In genomic region chr20:14220986-14221385, GRCh38 we compare ENCODE assay signal across 25 cellular contexts.
"Had no signal": no experiment of that assay in that cellular context is flagged by ENCODE, and none has a peak within 500 bp of the region (broad histone marks: within the 10 kb centered on the region; RNA-seq: fewer than 3 reads in every experiment).

No MANE protein-coding gene starts in this region.

- H3K9me3 Mint-ChIP-seq: activated T-cell treated with anti-CD3 and anti-CD28 coated beads, Interleukin-2, amount 50 U/mL, for 4 hours; memory B cell had no signal

- H3K36me3 ChIP-seq: cardiac muscle cell, esophagus muscularis mucosa, gastrocnemius medialis, pancreas, tibial artery, uterus had no signal

- H3K27me3 Mint-ChIP-seq: activated naive CD4-positive, alpha-beta T cell treated with anti-CD3 and anti-CD28 coated beads, Interleukin-2, amount 10 ng/mL, durations not matched to agents 7 days and 5 days; memory B cell; T-helper 17 cell had no signal

- H3K4me1 ChIP-seq: pancreas, tibial artery, uterus had no signal

- H3K27ac Mint-ChIP-seq: activated naive CD4-positive, alpha-beta T cell treated with anti-CD3 and anti-CD28 coated beads, Interleukin-2, amount 10 ng/mL, durations not matched to agents 7 days and 5 days; activated naive CD8-positive, alpha-beta T cell treated with anti-CD3 and anti-CD28 coated beads, Interleukin-2, amount 50 U/mL, for 24 hours; memory B cell; nephron progenitor cell; T-helper 17 cell had no signal

- H3K36me3 Mint-ChIP-seq: activated naive CD4-positive, alpha-beta T cell treated with anti-CD3 and anti-CD28 coated beads, Interleukin-2, amount 10 ng/mL, durations not matched to agents 7 days and 5 days; memory B cell had no signal

- H3K27me3 ChIP-seq: cardiac muscle cell, esophagus muscularis mucosa, gastrocnemius medialis, pancreas, tibial artery, uterus had no signal

- H3K9me3 ChIP-seq: esophagus muscularis mucosa, gastrocnemius medialis, pancreas, psoas muscle, tibial artery, uterus had no signal

- DNase-seq: activated CD4-positive, alpha-beta T cell treated with anti-CD3 and anti-CD28 coated beads for 4 hours; activated CD4-positive, alpha-beta T cell treated with anti-CD3 and anti-CD28 coated beads, Interleukin-2, amount 50 U/mL, for 48 hours; activated CD4-positive, CD25-positive, alpha-beta regulatory T cell; activated CD8-positive, alpha-beta memory T cell treated with anti-CD3 and anti-CD28 coated beads, Interleukin-2, amount 50 U/mL, for 48 hours; activated effector memory CD4-positive, alpha-beta T cell treated with Interleukin-2 at 50 U/mL for 16 hours; activated naive CD4-positive, alpha-beta T cell treated with anti-CD3 and anti-CD28 coated beads, Interleukin-2, amount 10 ng/mL, durations not matched to agents 7 days and 5 days; activated naive CD8-positive, alpha-beta T cell treated with anti-CD3 and anti-CD28 coated beads, Interleukin-2, amount 50 U/mL, for 24 hours; activated T-cell treated with anti-CD3 and anti-CD28 coated beads, Interleukin-2, amount 50 U/mL, for 4 hours; dermis blood vessel endothelial cell; effector memory CD4-positive, alpha-beta T cell; gastrocnemius medialis; head of caudate nucleus; left cardiac atrium; nephron progenitor cell; pancreas; psoas muscle; right cardiac atrium; stimulated activated CD4-positive, alpha-beta T cell treated with anti-CD3 and anti-CD28 coated beads, Interleukin-4, amount 100 ng/mL, for 4 hours; stimulated activated naive CD8-positive, alpha-beta T cell treated with anti-CD3 and anti-CD28 coated beads, Interleukin-15, Interleukin-2, amounts not matched to agents 100 U/mL and 50 U/mL, for 24 hours; T-helper 17 cell; tibial artery; uterus had no signal

- H3K27ac ChIP-seq: cardiac muscle cell, esophagus muscularis mucosa, gastrocnemius medialis, pancreas, psoas muscle, tibial artery, uterus had no signal

- H3K4me3 Mint-ChIP-seq: activated naive CD4-positive, alpha-beta T cell treated with anti-CD3 and anti-CD28 coated beads, Interleukin-2, amount 10 ng/mL, durations not matched to agents 7 days and 5 days; activated naive CD8-positive, alpha-beta T cell treated with anti-CD3 and anti-CD28 coated beads, Interleukin-2, amount 50 U/mL, for 24 hours; activated T-cell treated with anti-CD3 and anti-CD28 coated beads, Interleukin-2, amount 50 U/mL, for 4 hours; memory B cell; nephron progenitor cell; T-helper 17 cell had no signal

- H3K4me1 Mint-ChIP-seq: activated naive CD4-positive, alpha-beta T cell treated with anti-CD3 and anti-CD28 coated beads, Interleukin-2, amount 10 ng/mL, durations not matched to agents 7 days and 5 days; activated naive CD8-positive, alpha-beta T cell treated with anti-CD3 and anti-CD28 coated beads, Interleukin-2, amount 50 U/mL, for 24 hours; memory B cell; nephron progenitor cell; T-helper 17 cell had no signal

- H3K4me3 ChIP-seq: cardiac muscle cell, esophagus muscularis mucosa, gastrocnemius medialis, pancreas, psoas muscle, tibial artery, uterus had no signal
